8 cellular contexts compared by ENCODE assay signal in the genomic region with DNA sequence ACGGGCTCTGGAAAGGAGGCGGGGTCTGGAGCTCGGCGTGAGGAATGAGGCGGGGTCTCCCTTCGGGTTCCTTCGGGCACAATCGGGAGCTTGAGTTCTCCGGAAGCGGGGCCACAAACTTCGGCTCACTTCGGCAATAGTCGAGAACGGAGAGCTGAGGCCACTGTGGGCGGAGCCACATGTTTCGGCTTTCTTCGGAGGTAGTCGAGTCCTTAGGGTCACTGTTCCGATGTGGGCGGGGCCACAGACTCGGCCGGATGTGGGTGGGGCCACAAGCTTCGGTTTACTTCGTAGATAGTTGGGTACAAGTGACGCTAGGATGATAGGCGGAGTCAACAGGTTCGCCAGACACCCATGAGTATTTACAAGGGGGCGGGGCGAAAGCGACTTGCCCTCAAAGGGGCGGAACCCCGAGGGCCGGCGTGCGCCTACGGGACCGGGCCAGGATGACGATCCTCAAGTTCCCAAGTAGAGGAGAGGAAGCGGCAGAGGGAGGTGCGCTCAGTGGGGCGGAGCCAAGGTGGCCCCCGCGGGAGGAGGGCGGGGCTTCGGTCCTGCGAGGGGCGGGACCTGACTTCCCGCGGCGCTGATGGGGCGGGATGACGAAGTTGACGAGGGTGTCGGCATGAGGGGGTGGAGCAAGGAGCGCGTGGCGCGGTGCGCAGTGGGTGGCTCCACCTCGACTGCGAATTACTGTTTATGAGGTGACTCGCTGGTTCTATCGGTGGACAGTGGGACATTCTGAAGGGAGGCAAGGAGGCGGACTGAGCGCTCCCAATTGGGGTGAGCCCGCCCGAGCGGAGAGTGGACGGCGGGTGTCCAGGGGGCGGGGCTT. TPM values are rescaled to one million over a fixed set of nuclear protein-coding genes. Genes with fewer than 3 reads are reported as not detected.
DNase-seq lines count a peak whose midpoint lies in the region; ATAC-seq and TF ChIP-seq lines count a peak whose summit lies in the region.

No MANE protein-coding gene starts in this region.

- peak; percentile 77 for TF ChIP-seq POLR2A in GM19193 (IDR thresholded peaks at IDR 0.05; ENCODE audit: extremely low read depth, insufficient read depth, insufficient read length)

- DNase-seq in AML-193 (lab: John Stamatoyannopoulos, UW) (peak; percentile 99), NCI-H460 (ENCODE audit: extremely low read depth, low read depth) (peak; percentile 99), cerebellum (ENCODE audit: low spot score) (peak; percentile 97), islet precursor cell (peak; percentile 100)
- peak; percentile 100 for DNase-seq in activated CD4-positive, alpha-beta T cell treated with anti-CD3 and anti-CD28 coated beads for 1 hour
- peak; percentile 100 for DNase-seq in stimulated activated CD4-positive, alpha-beta T cell treated with anti-CD3 and anti-CD28 coated beads, Interleukin-12 subunit alpha, Interleukin-12 subunit beta, amount 100 ng/mL, for 4 hours

- peak; percentile 46 for ATAC-seq in HG03432 (IDR thresholded peaks at IDR 0.05; ENCODE audit: unreplicated experiment)

RNA-seq across cellular contexts. Expression of a gene that starts 0.5 kb away (rescaled TPM):
- 27.5 and 28.9 TPM in 2 replicates for total RNA-seq in NCI-H460 (2014; rRNA removed; shearing (Covaris generic))
- 57.6 and 80.4 TPM in 2 replicates for polyA plus RNA-seq in NCI-H460 (2014; cell fraction: nucleus; rRNA removed)
- 21.4 TPM for total RNA-seq in cerebellum

RNA-seq across cellular contexts. Expression of a gene that starts 1.2 kb away (rescaled TPM):
- 27.3 and 38.4 TPM in 2 replicates for total RNA-seq in NCI-H460 (2014; rRNA removed; shearing (Covaris generic))
- polyA plus RNA-seq in NCI-H460 (2014; cell fraction: nucleus; rRNA removed), result 92.9 and 99.4 TPM in 2 replicates
- 18.3 TPM for total RNA-seq in cerebellum

RNA-seq across cellular contexts. Expression of a gene that starts 10.8 kb away (rescaled TPM):
- total RNA-seq in NCI-H460 (2014; rRNA removed; shearing (Covaris generic)), result 2,109 and 2,437 TPM in 2 replicates
- 2,452 and 3,544 TPM in 2 replicates for polyA plus RNA-seq in NCI-H460 (2014; cell fraction: nucleus; rRNA removed)
- 1,035 TPM for total RNA-seq in cerebellum

RNA-seq across cellular contexts. Expression of a gene that starts 16.9 kb away (rescaled TPM):
- total RNA-seq in NCI-H460 (2014; rRNA removed; shearing (Covaris generic)), result 0.30 and 0.63 TPM in 2 replicates
- polyA plus RNA-seq in NCI-H460 (2014; cell fraction: nucleus; rRNA removed), result not detected in 2 replicates
- 0.36 TPM for total RNA-seq in cerebellum

RNA-seq across cellular contexts. Expression of a gene that starts 30.4 kb away (rescaled TPM):
- total RNA-seq in NCI-H460 (2014; rRNA removed; shearing (Covaris generic)), result 7.7 and 8.2 TPM in 2 replicates
- polyA plus RNA-seq in NCI-H460 (2014; cell fraction: nucleus; rRNA removed), result 3.3 and 11.4 TPM in 2 replicates
- 3.4 TPM for total RNA-seq in cerebellum

Comparison
In these comparisons a context has a peak if more than half of its experiments do, and no peak if none do; other contexts are left out.
1. Peak in every context shown above with its lines: DNase-seq and ATAC-seq.